Comparison of ENCODE assay signal across 8 cellular contexts in genomic region chr11:112016088-112016764, GRCh38. TPM values are rescaled to one million over a fixed set of nuclear protein-coding genes. Genes with fewer than 3 reads are reported as not detected.
DNase-seq lines count a peak whose midpoint lies in the region; ATAC-seq lines count a peak whose summit lies in the region.

No MANE protein-coding gene starts in this region.

- no peak overlapping the region for H2BK12ac ChIP-seq in neuronal stem cell (ENCODE audit: low read length)

- no peak overlapping the region for H4K91ac ChIP-seq in neuronal stem cell (ENCODE audit: low read depth, low read length, poor library complexity)

- peak overlapping the region; percentile 14 for H3K27ac ChIP-seq in neuronal stem cell (replicated peaks; ENCODE audit: low read length)

- no peak overlapping the region for H3K14ac ChIP-seq in neuronal stem cell (ENCODE audit: low read length)

- H2BK5ac ChIP-seq in neuronal stem cell (ENCODE audit: low read length) = no peak overlapping the region

- WGBS in neuronal stem cell (ENCODE audit: extremely low coverage in 2 of 2, insufficient read length in 2 of 2, insufficient replicate concordance in 1 of 2), 2 donors = no CpG with 5 or more reads among the region's 13 CpGs

- H3K27me3 ChIP-seq in adipocyte (replicated peaks; ENCODE audit: control insufficient read depth, insufficient read depth, low read length) (no peaks in the 10 kb centered on the region), neuronal stem cell (ENCODE audit: control insufficient read depth in 3 of 3, insufficient read depth in 3 of 3, low read depth in 1 of 3, low read length in 3 of 3) (no peaks in the 10 kb centered on the region)

- H3K36me3 ChIP-seq in adipocyte (ENCODE audit: control insufficient read depth, insufficient read depth, low read length, severe bottlenecking) = peaks cover 18% of the 10 kb centered on the region
- H3K36me3 ChIP-seq in neuronal stem cell (replicated peaks in 1 of 2; ENCODE audit: control insufficient read depth in 2 of 2, insufficient read depth in 2 of 2, low read length in 2 of 2) = peaks cover 5 to 59% of the 10 kb centered on the region in 2 donors

- H3K9ac ChIP-seq in adipocyte (ENCODE audit: low read length) = peak overlapping the region; percentile 75
- no peak overlapping the region for H3K9ac ChIP-seq in neuronal stem cell (ENCODE audit: low read depth, low read length, poor library complexity)

- peak; percentile 85 for ATAC-seq in GM18868 (IDR thresholded peaks at IDR 0.05; ENCODE audit: unreplicated experiment)
- ATAC-seq in HG02840 (IDR thresholded peaks at IDR 0.05; ENCODE audit: low FRiP score, unreplicated experiment) = peak; percentile 77

- no peak overlapping the region for H4K8ac ChIP-seq in neuronal stem cell (ENCODE audit: low read depth, low read length)

- H2BK120ac ChIP-seq in neuronal stem cell (ENCODE audit: low read depth, low read length) = no peak overlapping the region

- H2BK15ac ChIP-seq in neuronal stem cell (ENCODE audit: low read length) = no peak overlapping the region

- H3K23ac ChIP-seq in neuronal stem cell (ENCODE audit: low read depth, low read length, poor library complexity) = no peak overlapping the region

- no peaks in the 10 kb centered on the region for H3K79me1 ChIP-seq in neuronal stem cell (ENCODE audit: low read depth, low read length)

- H3K4ac ChIP-seq in neuronal stem cell (ENCODE audit: low read length) = no peak overlapping the region

- H3K18ac ChIP-seq in neuronal stem cell (ENCODE audit: low read length) = no peak overlapping the region

- H3K4me2 ChIP-seq in neuronal stem cell (ENCODE audit: insufficient read depth, low read length, poor library complexity, severe bottlenecking) = no peak overlapping the region

- no peak overlapping the region for H2AK5ac ChIP-seq in neuronal stem cell (ENCODE audit: low read depth, low read length)

- peaks cover 60% of the 10 kb centered on the region for H3K4me1 ChIP-seq in adipocyte (ENCODE audit: control insufficient read depth, insufficient read depth, low read length)
- peaks cover 0 to 6% of the 10 kb centered on the region in 2 donors for H3K4me1 ChIP-seq in neuronal stem cell (ENCODE audit: control insufficient read depth in 2 of 2, insufficient read depth in 1 of 2, low read depth in 1 of 2, low read length in 2 of 2)

- H3K4me3 ChIP-seq in adipocyte (ENCODE audit: low read length) = peak overlapping the region; percentile 55
- H3K4me3 ChIP-seq in neuronal stem cell (ENCODE audit: low read length in 2 of 2) = no peak overlapping the region

- H2AFZ ChIP-seq in neuronal stem cell (ENCODE audit: low read length) = no peak overlapping the region

- H3K9me3 ChIP-seq in adipocyte (ENCODE audit: control insufficient read depth, low read length) (no peaks in the 10 kb centered on the region), neuronal stem cell (replicated peaks in 1 of 2; ENCODE audit: control insufficient read depth in 2 of 2, insufficient read depth in 1 of 2, low read depth in 1 of 2, low read length in 2 of 2) (no peaks in the 10 kb centered on the region)

- DNase-seq in adipocyte (ENCODE audit: low read depth) (peak; percentile 69), neuronal stem cell (ENCODE audit: low spot score) (no peak), 8988T (no peak), NCI-H510A (lab: John Stamatoyannopoulos, UW) (no peak)
- DNase-seq in stimulated activated naive CD4-positive, alpha-beta T cell treated with Interleukin-2 at 50 U/mL for 16 hours (lab: John Stamatoyannopoulos, UW) = no peak
- DNase-seq in stimulated activated CD8-positive, alpha-beta memory T cell treated with anti-CD3 and anti-CD28 coated beads, Interleukin-4, amount 100 ng/mL, for 48 hours = no peak

RNA-seq across cellular contexts. Expression of gene DLAT, which starts 9.0 kb away (rescaled TPM):
- 24.2 TPM for polyA plus RNA-seq in neuronal stem cell (2013, experiment 1 of 2)
- polyA plus RNA-seq in neuronal stem cell (2013, experiment 2 of 2) = 25.2 TPM

RNA-seq across cellular contexts. Expression of gene PIH1D2, which starts 57.6 kb away (rescaled TPM):
- polyA plus RNA-seq in neuronal stem cell (2013, experiment 1 of 2) = 3.0 TPM
- polyA plus RNA-seq in neuronal stem cell (2013, experiment 2 of 2) = 3.2 TPM

RNA-seq across cellular contexts. Expression of gene NKAPD1, which starts 57.9 kb away (rescaled TPM):
- 62.4 TPM for polyA plus RNA-seq in neuronal stem cell (2013, experiment 1 of 2)
- 67.8 TPM for polyA plus RNA-seq in neuronal stem cell (2013, experiment 2 of 2)
